Comparison of ENCODE assay signal across 33 cellular contexts in genomic region chr14:63448841-63449240, GRCh38.
"Had no signal": no experiment of that assay in that cellular context is flagged by ENCODE, and none has a peak within 500 bp of the region (broad histone marks: within the 10 kb centered on the region; RNA-seq: fewer than 3 reads in every experiment).

No MANE protein-coding gene starts in this region.

- H3K27me3 ChIP-seq: ascending aorta, SJCRH30 had no signal

- DNase-seq: activated CD4-positive, alpha-beta T cell treated with anti-CD3 and anti-CD28 coated beads for 36 hours; activated CD4-positive, alpha-beta T cell treated with anti-CD3 and anti-CD28 coated beads, Interleukin-2, amount 10 ng/mL, durations not matched to agents 7 days and 5 days; activated CD4-positive, alpha-beta T cell treated with anti-CD3 and anti-CD28 coated beads, Interleukin-2, amount 50 U/mL, for 48 hours; activated CD8-positive, alpha-beta T cell treated with anti-CD3 and anti-CD28 coated beads, Interleukin-2, amount 10 ng/mL, durations not matched to agents 7 days and 5 days; activated gamma-delta T cell; activated naive CD4-positive, alpha-beta T cell treated with Interleukin-2 at 50 U/mL for 16 hours; activated naive CD8-positive, alpha-beta T cell treated with anti-CD3 and anti-CD28 coated beads, Interleukin-2, amount 10 ng/mL, durations not matched to agents 7 days and 5 days; activated T-cell treated with anti-CD3 and anti-CD28 coated beads, Interleukin-2, amount 50 U/mL, for 24 hours; amygdala; caudate nucleus; MM.1S; MV-4-11; NCI-H1092; NCI-H146; NCI-H187; NCI-H2029 treated with DMSO at 0.1 percent for 48 hours; NCI-H2107; NCI-H2171; NCI-H510A; NCI-H526; NCI-H748 treated with DMSO at 0.1 percent for 48 hours; NK-92 treated with Interleukin-12 subunit alpha and Interleukin-12 subunit beta, amount 100 ng/mL, for 24 hours; PC-3; SHP77; SJCRH30; T1000 had no signal

- H3K4me3 Mint-ChIP-seq: activated CD4-positive, alpha-beta T cell treated with anti-CD3 and anti-CD28 coated beads for 36 hours; activated CD4-positive, alpha-beta T cell treated with anti-CD3 and anti-CD28 coated beads, Interleukin-2, amount 10 ng/mL, durations not matched to agents 7 days and 5 days; activated CD8-positive, alpha-beta T cell treated with anti-CD3 and anti-CD28 coated beads, Interleukin-2, amount 10 ng/mL, durations not matched to agents 7 days and 5 days; activated naive CD4-positive, alpha-beta T cell treated with anti-CD3 and anti-CD28 coated beads, Interleukin-2, amount 50 U/mL, for 24 hours; activated naive CD8-positive, alpha-beta T cell treated with anti-CD3 and anti-CD28 coated beads, Interleukin-2, amount 10 ng/mL, durations not matched to agents 7 days and 5 days; activated T-cell treated with anti-CD3 and anti-CD28 coated beads, Interleukin-2, amount 50 U/mL, for 24 hours; WTC11 had no signal

- H3K4me1 ChIP-seq: ascending aorta, SJCRH30 had no signal

- ATAC-seq: activated CD4-positive, alpha-beta T cell treated with anti-CD3 and anti-CD28 coated beads for 36 hours; activated CD4-positive, CD25-positive, alpha-beta regulatory T cell treated with anti-CD3 and anti-CD28 coated beads, Interleukin-2, amount 50 U/mL, for 24 hours; activated CD8-positive, alpha-beta T cell treated with anti-CD3 and anti-CD28 coated beads, Interleukin-2, amount 10 ng/mL, durations not matched to agents 7 days and 5 days; PC-3; WTC11 had no signal

- H3K27me3 Mint-ChIP-seq: activated CD4-positive, alpha-beta T cell treated with anti-CD3 and anti-CD28 coated beads for 36 hours; activated CD4-positive, alpha-beta T cell treated with anti-CD3 and anti-CD28 coated beads, Interleukin-2, amount 10 ng/mL, durations not matched to agents 7 days and 5 days; activated naive CD4-positive, alpha-beta T cell treated with anti-CD3 and anti-CD28 coated beads, Interleukin-2, amount 50 U/mL, for 24 hours; activated naive CD8-positive, alpha-beta T cell treated with anti-CD3 and anti-CD28 coated beads, Interleukin-2, amount 10 ng/mL, durations not matched to agents 7 days and 5 days; activated T-cell treated with anti-CD3 and anti-CD28 coated beads, Interleukin-2, amount 50 U/mL, for 24 hours had no signal

- H3K9me3 Mint-ChIP-seq: activated CD4-positive, alpha-beta T cell treated with anti-CD3 and anti-CD28 coated beads, Interleukin-2, amount 10 ng/mL, durations not matched to agents 7 days and 5 days; activated naive CD4-positive, alpha-beta T cell treated with anti-CD3 and anti-CD28 coated beads, Interleukin-2, amount 50 U/mL, for 24 hours; activated naive CD8-positive, alpha-beta T cell treated with anti-CD3 and anti-CD28 coated beads, Interleukin-2, amount 10 ng/mL, durations not matched to agents 7 days and 5 days; activated T-cell treated with anti-CD3 and anti-CD28 coated beads, Interleukin-2, amount 50 U/mL, for 24 hours; activated T-helper 2 cell treated with anti-CD3 and anti-CD28 coated beads, Interferon-gamma antibody, Interleukin-2, Interleukin-4, amounts not matched to agents 10 μg/mL and 5 μg/mL and 100 μg/mL, durations not matched to agents 14 hours and 24 hours and 36 hours; WTC11 had no signal

- H3K4me1 Mint-ChIP-seq: activated CD4-positive, alpha-beta T cell treated with anti-CD3 and anti-CD28 coated beads, Interleukin-2, amount 10 ng/mL, durations not matched to agents 7 days and 5 days; WTC11 had no signal

- H3K4me3 ChIP-seq: ascending aorta, SJCRH30, SK-N-MC had no signal

- H3K9me3 ChIP-seq: ascending aorta, SJCRH30 had no signal

- H3K27ac Mint-ChIP-seq: activated CD4-positive, alpha-beta T cell treated with anti-CD3 and anti-CD28 coated beads for 36 hours; activated CD4-positive, alpha-beta T cell treated with anti-CD3 and anti-CD28 coated beads, Interleukin-2, amount 10 ng/mL, durations not matched to agents 7 days and 5 days; activated CD8-positive, alpha-beta T cell treated with anti-CD3 and anti-CD28 coated beads, Interleukin-2, amount 10 ng/mL, durations not matched to agents 7 days and 5 days; activated naive CD4-positive, alpha-beta T cell treated with anti-CD3 and anti-CD28 coated beads, Interleukin-2, amount 50 U/mL, for 24 hours; activated naive CD8-positive, alpha-beta T cell treated with anti-CD3 and anti-CD28 coated beads, Interleukin-2, amount 10 ng/mL, durations not matched to agents 7 days and 5 days; activated T-cell treated with anti-CD3 and anti-CD28 coated beads, Interleukin-2, amount 50 U/mL, for 24 hours; activated T-helper 2 cell treated with anti-CD3 and anti-CD28 coated beads, Interferon-gamma antibody, Interleukin-2, Interleukin-4, amounts not matched to agents 10 μg/mL and 5 μg/mL and 100 μg/mL, durations not matched to agents 14 hours and 24 hours and 36 hours; WTC11 had no signal

- H3K27ac ChIP-seq: ascending aorta, KMS-11, SJCRH30, SK-N-MC had no signal
